In genomic region chr19:1213391-1214286, GRCh38 we compare ENCODE assay signal across 1 cellular context.
TF ChIP-seq lines count a peak whose summit lies in the region.

No MANE protein-coding gene starts in this region.

TF ChIP-seq in GM12878, 131 proteins besides CTCF, POLR2A, EP300 and RAD21 (continued from another document):
- no peak for TF ChIP-seq REST (IDR thresholded peaks at IDR 0.05; ENCODE audit: low read depth, low read length)
- TF ChIP-seq CHD2 (IDR thresholded peaks at IDR 0.05; ENCODE audit: borderline replicate concordance, low read depth, low read length) = no peak
- TF ChIP-seq PAX5 (IDR thresholded peaks at IDR 0.05; ENCODE audit: borderline replicate concordance, low read depth, low read length) = no peak
- TF ChIP-seq E2F4 (IDR thresholded peaks at IDR 0.05; ENCODE audit: low read depth, low read length) = no peak
- TF ChIP-seq CBX5 (IDR thresholded peaks at IDR 0.05; ENCODE audit: low read depth) = no peak
- TF ChIP-seq EED (IDR thresholded peaks at IDR 0.05; ENCODE audit: low read depth) = 0 out of 2 replicates have a peak, but pooled peaks have one; percentile 24
- no peak for TF ChIP-seq RCOR1 (conservative IDR thresholded peaks at IDR 0.05; ENCODE audit: low read depth, low read length)
- TF ChIP-seq YY1 (IDR thresholded peaks at IDR 0.05; ENCODE audit: low read depth, low read length) = no peak
